24 cellular contexts compared by ENCODE assay signal in the genomic region with DNA sequence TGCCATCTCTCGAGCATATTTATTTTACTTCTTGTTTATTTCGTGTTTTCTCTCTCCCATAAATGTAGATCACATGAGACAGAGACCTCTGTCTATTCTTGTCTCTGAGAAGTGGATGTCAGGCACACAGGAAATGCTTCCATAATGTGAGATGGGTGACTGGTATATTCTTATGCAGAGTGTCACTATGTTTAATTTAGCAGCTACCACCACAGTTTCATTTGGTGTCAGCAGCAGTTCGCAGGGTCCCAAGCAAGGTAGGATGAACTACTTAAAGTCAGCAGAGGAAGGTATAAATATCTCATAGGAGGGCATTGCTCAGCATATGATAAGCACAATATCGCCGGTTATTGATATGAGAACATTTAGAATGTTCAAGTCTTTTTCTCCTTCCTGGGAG.
A peak's percentile ranks its signal among the peaks of the same experiment; 100 is the strongest.
DNase-seq lines count a peak whose midpoint lies in the region; ATAC-seq and TF ChIP-seq lines count a peak whose summit lies in the region.
"Had no signal": no experiment of that assay in that cellular context is flagged by ENCODE, and none has a peak within 500 bp of the region (broad histone marks: within the 10 kb centered on the region; RNA-seq: fewer than 3 reads in every experiment).

No MANE protein-coding gene starts in this region.

- DNase-seq in GM12865 (ENCODE audit: low read depth): peak; percentile 14
- DNase-seq in HuH-7 (ENCODE audit: low spot score): no peak
- no peak for DNase-seq in posterior vena cava (ENCODE audit: low spot score)
- DNase-seq: ACHN; Caco-2; CD4-positive, alpha-beta memory T cell; DMS 273 treated with DMSO at 0.1 percent for 48 hours; DMS79 treated with DMSO at 0.1 percent for 48 hours; NCI-H1694; NCI-H2081; NCI-H2171; NCI-H345; NCI-H774; NK-92 treated with Interleukin-12 subunit alpha and Interleukin-12 subunit beta, amount 100 ng/mL, for 24 hours; SIG-M5; SK-N-SH had no signal

- no peak for TF ChIP-seq CTCF in GM12865 (IDR thresholded peaks at IDR 0.05; ENCODE audit: insufficient read depth, low read depth, low read length, missing control alignments)

- ATAC-seq in GM18867 (IDR thresholded peaks at IDR 0.05; ENCODE audit: unreplicated experiment): peak; percentile 41
- ATAC-seq in HG02610 (IDR thresholded peaks at IDR 0.05; ENCODE audit: unreplicated experiment): peak; percentile 57
- peak; percentile 32 for ATAC-seq in HG03469 (IDR thresholded peaks at IDR 0.05; ENCODE audit: unreplicated experiment)
- ATAC-seq in GM19455 (IDR thresholded peaks at IDR 0.05; ENCODE audit: unreplicated experiment): no peak
- no peak for ATAC-seq in GM19397 (IDR thresholded peaks at IDR 0.05; ENCODE audit: unreplicated experiment)
- ATAC-seq: HCT116, Panc1 had no signal

- no peak overlapping the region for H3K4me3 ChIP-seq in GM12865 (ENCODE audit: low read depth, low read length)
- H3K4me3 ChIP-seq: BLaER1 treated with 17β-estradiol and CSF1 and Interleukin-3, amounts not matched to agents 10 nM and 100 nM had no signal

- intact Hi-C loops in posterior vena cava (cut with DNase I): loop anchor here in 1 of 2 donors (5.0 kb wide), 1 partner anchor 619 kb away; no protein-coding TSS in a partner anchor

Comparison
In these comparisons a context has a peak if more than half of its experiments do, and no peak if none do; other contexts are left out.
1. ATAC-seq: peak in GM18867 (single experiment), HG02610 (single experiment) and HG03469 (single experiment); none in GM19455 (single experiment) and GM19397 (single experiment).